ENCODE assay signal across 20 cellular contexts in genomic region chr11:24819863-24820434, GRCh38.
"Had no signal": no experiment of that assay in that cellular context is flagged by ENCODE, and none has a peak within 500 bp of the region (broad histone marks: within the 10 kb centered on the region; RNA-seq: fewer than 3 reads in every experiment).

No MANE protein-coding gene starts in this region.

- ATAC-seq: K562, Panc1, T-cell had no signal

- H3K4me2 ChIP-seq: KMS-11, SK-N-SH had no signal

- DNase-seq: Kasumi-1, NCI-H1092 treated with DMSO at 0.1 percent for 48 hours, NCI-H1436, NCI-H187, NCI-H2029, NCI-H2081 treated with DMSO at 0.1 percent for 48 hours, NCI-H2171, NCI-H446, NCI-H510A, NCI-H524 treated with DMSO at 0.1 percent for 48 hours, NCI-H69, NCI-H774, SHP77, SK-N-SH, SW 1271, T-cell had no signal

- H3K4me3 ChIP-seq: K562 had no signal

- H3K9ac ChIP-seq: KMS-11, SK-N-SH had no signal

- H3K9me3 ChIP-seq: SK-N-SH had no signal

- H3K27ac ChIP-seq: KMS-11, RWPE1 had no signal

- H3K9me2 ChIP-seq: SK-N-SH had no signal

- FAIRE-seq: K562 had no signal
